Comparison of ENCODE assay signal across 1 cellular context in the genomic region with DNA sequence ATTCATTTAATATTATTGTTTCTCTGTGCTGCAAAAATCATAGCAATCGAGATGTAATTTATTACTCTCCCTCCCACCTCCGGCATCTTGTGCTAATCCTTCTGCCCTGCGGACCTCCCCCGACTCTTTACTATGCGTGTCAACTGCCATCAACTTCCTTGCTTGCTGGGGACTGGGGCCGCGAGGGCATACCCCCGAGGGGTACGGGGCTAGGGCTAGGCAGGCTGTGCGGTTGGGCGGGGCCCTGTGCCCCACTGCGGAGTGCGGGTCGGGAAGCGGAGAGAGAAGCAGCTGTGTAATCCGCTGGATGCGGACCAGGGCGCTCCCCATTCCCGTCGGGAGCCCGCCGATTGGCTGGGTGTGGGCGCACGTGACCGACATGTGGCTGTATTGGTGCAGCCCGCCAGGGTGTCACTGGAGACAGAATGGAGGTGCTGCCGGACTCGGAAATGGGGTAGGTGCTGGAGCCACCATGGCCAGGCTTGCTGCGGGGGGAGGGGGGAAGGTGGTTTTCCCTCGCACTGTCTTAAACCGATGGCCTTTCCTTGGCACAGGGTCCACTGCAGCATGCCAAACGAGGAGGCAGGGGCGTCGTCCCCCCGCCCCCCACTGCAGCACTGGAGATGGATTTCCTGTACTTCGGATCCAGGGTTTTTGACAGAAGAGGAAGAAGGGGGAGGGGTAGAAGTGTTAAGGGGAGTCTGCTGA.
TF ChIP-seq lines count a peak whose summit lies in the region.

Gene APC, plus strand, starts transcription at position 414 of the 708 bp plus-strand sequence. CDS start 17,006 bp downstream, outside the sequence.

TF ChIP-seq in K562, 482 proteins besides CTCF, POLR2A, EP300 and RAD21 (continued from another document and continues in another):
- 0 out of 2 replicates have a peak, but pooled peaks have one; percentile 26 for TF ChIP-seq DNMT1 (IDR thresholded peaks at IDR 0.05)
- peak; percentile 25; the same call in 1 of the 2 replicates for TF ChIP-seq ETV1 (tag; conservative IDR thresholded peaks at IDR 0.05; ENCODE audit: low read depth)
- peak; percentile 89 for TF ChIP-seq MYC (IDR thresholded peaks at IDR 0.05; ENCODE audit: low read depth, low read length)
- peak; percentile 84; the same call in 1 of the 2 replicates for TF ChIP-seq MYC (CRISPR knock-in tag; IDR thresholded peaks at IDR 0.05; ENCODE audit: borderline replicate concordance, low read depth)
- 0 out of 2 replicates have a peak, but pooled peaks have one; percentile 21 for TF ChIP-seq NCOR1 (IDR thresholded peaks at IDR 0.05)
- TF ChIP-seq CHAMP1 (IDR thresholded peaks at IDR 0.05), result peak; percentile 38
- TF ChIP-seq TEAD4 (IDR thresholded peaks at IDR 0.05; ENCODE audit: low read length), result no peak
- TF ChIP-seq TEAD4 (CRISPR knock-in tag; IDR thresholded peaks at IDR 0.05; ENCODE audit: borderline replicate concordance), result peak; percentile 90; the same call in 1 of the 2 replicates
- 0 out of 2 replicates have a peak, but pooled peaks have one; percentile 7 for TF ChIP-seq KLF16 (IDR thresholded peaks at IDR 0.05)
- peak; percentile 67; the same call in 1 of the 2 replicates for TF ChIP-seq JUN (IDR thresholded peaks at IDR 0.05; ENCODE audit: borderline replicate concordance, low read depth, low read length)
- TF ChIP-seq JUN (CRISPR knock-in tag; IDR thresholded peaks at IDR 0.05; ENCODE audit: borderline replicate concordance), result peak; percentile 89; the same call in 1 of the 2 replicates
- TF ChIP-seq, protein P1, sequence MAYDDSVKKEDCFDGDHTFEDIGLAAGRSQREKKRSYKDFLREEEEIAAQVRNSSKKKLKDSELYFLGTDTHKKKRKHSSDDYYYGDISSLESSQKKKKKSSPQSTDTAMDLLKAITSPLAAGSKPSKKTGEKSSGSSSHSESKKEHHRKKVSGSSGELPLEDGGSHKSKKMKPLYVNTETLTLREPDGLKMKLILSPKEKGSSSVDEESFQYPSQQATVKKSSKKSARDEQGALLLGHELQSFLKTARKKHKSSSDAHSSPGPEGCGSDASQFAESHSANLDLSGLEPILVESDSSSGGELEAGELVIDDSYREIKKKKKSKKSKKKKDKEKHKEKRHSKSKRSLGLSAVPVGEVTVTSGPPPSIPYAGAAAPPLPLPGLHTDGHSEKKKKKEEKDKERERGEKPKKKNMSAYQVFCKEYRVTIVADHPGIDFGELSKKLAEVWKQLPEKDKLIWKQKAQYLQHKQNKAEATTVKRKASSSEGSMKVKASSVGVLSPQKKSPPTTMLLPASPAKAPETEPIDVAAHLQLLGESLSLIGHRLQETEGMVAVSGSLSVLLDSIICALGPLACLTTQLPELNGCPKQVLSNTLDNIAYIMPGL (CRISPR knock-in tag; IDR thresholded peaks at IDR 0.05), result peak; percentile 65; the same call in 1 of the 2 replicates
- peak; percentile 64 for TF ChIP-seq DACH1 (IDR thresholded peaks at IDR 0.05; ENCODE audit: partially characterized antibody)
- peak; percentile 23; the same call in 1 of the 2 replicates for TF ChIP-seq NR3C1 (CRISPR knock-in tag; IDR thresholded peaks at IDR 0.05)
- TF ChIP-seq ZMIZ1 (IDR thresholded peaks at IDR 0.05; ENCODE audit: low read depth in 2 of 2, low read length in 2 of 2), result 0 out of 4 replicates have a peak, but pooled peaks of 1 of the 2 experiments have one; percentile 21
- peak; percentile 48; the same call in 1 of the 2 replicates for TF ChIP-seq ATF7 (IDR thresholded peaks at IDR 0.05)
- TF ChIP-seq, protein P2, sequence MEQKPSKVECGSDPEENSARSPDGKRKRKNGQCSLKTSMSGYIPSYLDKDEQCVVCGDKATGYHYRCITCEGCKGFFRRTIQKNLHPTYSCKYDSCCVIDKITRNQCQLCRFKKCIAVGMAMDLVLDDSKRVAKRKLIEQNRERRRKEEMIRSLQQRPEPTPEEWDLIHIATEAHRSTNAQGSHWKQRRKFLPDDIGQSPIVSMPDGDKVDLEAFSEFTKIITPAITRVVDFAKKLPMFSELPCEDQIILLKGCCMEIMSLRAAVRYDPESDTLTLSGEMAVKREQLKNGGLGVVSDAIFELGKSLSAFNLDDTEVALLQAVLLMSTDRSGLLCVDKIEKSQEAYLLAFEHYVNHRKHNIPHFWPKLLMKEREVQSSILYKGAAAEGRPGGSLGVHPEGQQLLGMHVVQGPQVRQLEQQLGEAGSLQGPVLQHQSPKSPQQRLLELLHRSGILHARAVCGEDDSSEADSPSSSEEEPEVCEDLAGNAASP (IDR thresholded peaks at IDR 0.05), result no peak
- peak; percentile 61; the same call in 1 of the 2 replicates for TF ChIP-seq PHF8 (IDR thresholded peaks at IDR 0.05; ENCODE audit: borderline replicate concordance, low read length)
- TF ChIP-seq, protein P3, sequence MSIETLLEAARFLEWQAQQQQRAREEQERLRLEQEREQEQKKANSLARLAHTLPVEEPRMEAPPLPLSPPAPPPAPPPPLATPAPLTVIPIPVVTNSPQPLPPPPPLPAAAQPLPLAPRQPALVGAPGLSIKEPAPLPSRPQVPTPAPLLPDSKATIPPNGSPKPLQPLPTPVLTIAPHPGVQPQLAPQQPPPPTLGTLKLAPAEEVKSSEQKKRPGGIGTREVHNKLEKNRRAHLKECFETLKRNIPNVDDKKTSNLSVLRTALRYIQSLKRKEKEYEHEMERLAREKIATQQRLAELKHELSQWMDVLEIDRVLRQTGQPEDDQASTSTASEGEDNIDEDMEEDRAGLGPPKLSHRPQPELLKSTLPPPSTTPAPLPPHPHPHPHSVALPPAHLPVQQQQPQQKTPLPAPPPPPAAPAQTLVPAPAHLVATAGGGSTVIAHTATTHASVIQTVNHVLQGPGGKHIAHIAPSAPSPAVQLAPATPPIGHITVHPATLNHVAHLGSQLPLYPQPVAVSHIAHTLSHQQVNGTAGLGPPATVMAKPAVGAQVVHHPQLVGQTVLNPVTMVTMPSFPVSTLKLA (conservative IDR thresholded peaks at IDR 0.05), result peak; percentile 96 to 97
- TF ChIP-seq TCF7 (IDR thresholded peaks at IDR 0.05; ENCODE audit: borderline replicate concordance), result no peak
- peak; percentile 78 for TF ChIP-seq NFIC (IDR thresholded peaks at IDR 0.05)
- TF ChIP-seq, protein P4, sequence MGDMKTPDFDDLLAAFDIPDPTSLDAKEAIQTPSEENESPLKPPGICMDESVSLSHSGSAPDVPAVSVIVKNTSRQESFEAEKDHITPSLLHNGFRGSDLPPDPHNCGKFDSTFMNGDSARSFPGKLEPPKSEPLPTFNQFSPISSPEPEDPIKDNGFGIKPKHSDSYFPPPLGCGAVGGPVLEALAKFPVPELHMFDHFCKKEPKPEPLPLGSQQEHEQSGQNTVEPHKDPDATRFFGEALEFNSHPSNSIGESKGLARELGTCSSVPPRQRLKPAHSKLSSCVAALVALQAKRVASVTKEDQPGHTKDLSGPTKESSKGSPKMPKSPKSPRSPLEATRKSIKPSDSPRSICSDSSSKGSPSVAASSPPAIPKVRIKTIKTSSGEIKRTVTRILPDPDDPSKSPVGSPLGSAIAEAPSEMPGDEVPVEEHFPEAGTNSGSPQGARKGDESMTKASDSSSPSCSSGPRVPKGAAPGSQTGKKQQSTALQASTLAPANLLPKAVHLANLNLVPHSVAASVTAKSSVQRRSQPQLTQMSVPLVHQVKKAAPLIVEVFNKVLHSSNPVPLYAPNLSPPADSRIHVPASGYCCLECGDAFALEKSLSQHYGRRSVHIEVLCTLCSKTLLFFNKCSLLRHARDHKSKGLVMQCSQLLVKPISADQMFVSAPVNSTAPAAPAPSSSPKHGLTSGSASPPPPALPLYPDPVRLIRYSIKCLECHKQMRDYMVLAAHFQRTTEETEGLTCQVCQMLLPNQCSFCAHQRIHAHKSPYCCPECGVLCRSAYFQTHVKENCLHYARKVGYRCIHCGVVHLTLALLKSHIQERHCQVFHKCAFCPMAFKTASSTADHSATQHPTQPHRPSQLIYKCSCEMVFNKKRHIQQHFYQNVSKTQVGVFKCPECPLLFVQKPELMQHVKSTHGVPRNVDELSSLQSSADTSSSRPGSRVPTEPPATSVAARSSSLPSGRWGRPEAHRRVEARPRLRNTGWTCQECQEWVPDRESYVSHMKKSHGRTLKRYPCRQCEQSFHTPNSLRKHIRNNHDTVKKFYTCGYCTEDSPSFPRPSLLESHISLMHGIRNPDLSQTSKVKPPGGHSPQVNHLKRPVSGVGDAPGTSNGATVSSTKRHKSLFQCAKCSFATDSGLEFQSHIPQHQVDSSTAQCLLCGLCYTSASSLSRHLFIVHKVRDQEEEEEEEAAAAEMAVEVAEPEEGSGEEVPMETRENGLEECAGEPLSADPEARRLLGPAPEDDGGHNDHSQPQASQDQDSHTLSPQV (IDR thresholded peaks at IDR 0.05), result peak; percentile 63
- peak; percentile 63; the same call in 1 of the 2 replicates for TF ChIP-seq CC2D1A (IDR thresholded peaks at IDR 0.05)
- no peak for TF ChIP-seq SRSF1 (IDR thresholded peaks at IDR 0.05; ENCODE audit: low read depth, low read length)
- no peak for TF ChIP-seq ATF4 (CRISPR knock-in tag; IDR thresholded peaks at IDR 0.05)
- TF ChIP-seq LCOR (CRISPR knock-in tag; IDR thresholded peaks at IDR 0.05), result 0 out of 2 replicates have a peak, but pooled peaks have one; percentile 57
- peak; percentile 69; the same call in 1 of the 2 replicates for TF ChIP-seq IRF1 (CRISPR knock-in tag; IDR thresholded peaks at IDR 0.05; ENCODE audit: borderline replicate concordance)
- peak; percentile 79 to 83; a peak in 3 of 4 replicates for TF ChIP-seq FOXK2 (conservative IDR thresholded peaks at IDR 0.05 in 1 of 2, IDR thresholded peaks at IDR 0.05 in 1 of 2; ENCODE audit: low read depth in 2 of 2)
- TF ChIP-seq TEAD1 (CRISPR knock-in tag; IDR thresholded peaks at IDR 0.05), result peak in 1 of 2 experiments; percentile 88; a peak in 1 of 4 replicates
- no peak for TF ChIP-seq PML (IDR thresholded peaks at IDR 0.05; ENCODE audit: low read length)
